Comparison of ENCODE assay signal across 8 cellular contexts in the genomic region with DNA sequence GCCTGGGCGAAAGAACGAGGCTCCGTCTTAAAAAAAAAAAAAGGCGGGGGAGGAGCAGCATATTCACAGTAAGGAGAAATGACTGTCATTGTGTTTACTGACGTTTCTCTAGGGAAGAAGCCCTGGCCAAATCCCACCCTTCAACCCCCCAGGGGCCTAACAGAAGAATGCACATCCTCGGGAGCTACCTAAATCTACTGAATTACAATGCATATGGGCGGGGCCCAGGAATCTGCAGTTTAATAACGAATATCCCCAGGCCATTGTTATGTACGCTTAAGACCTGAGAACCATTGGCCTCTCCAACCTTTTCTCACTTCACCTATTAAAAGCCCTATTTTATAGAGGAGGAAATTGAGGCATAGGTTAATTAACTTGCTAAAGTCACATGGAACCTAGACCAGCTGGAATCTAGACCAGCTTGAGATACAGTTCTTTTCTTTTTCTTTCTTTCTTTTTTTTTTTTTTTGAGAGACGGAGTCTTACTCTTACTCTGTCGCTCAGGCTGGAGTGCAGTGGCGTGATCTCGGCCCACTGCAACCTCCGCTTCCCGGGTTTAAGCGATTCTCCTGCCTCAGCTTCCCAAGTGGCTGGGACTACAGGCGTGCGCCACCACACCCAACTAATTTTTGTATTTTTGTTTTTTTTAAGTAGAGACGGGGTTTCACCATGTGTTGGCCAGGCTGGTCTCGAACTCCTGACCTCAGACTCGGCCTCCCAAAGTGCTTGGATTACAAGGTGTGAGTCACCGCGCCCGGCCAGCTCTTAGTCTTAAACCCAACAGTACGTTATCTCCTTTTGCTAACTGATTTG. TPM values are rescaled to one million over a fixed set of nuclear protein-coding genes. Genes with fewer than 3 reads are reported as not detected.
DNase-seq lines count a peak whose midpoint lies in the region; ATAC-seq and TF ChIP-seq lines count a peak whose summit lies in the region.

No MANE protein-coding gene starts in this region.

- H3K4me1 Mint-ChIP-seq in natural killer cell, result peaks cover 20 to 22% of the 10 kb centered on the region in 2 donors

- intact Hi-C loops in natural killer cell (cut with micrococcal nuclease), result loop anchor here (1.0 kb wide), 1 partner anchor 119 kb away; no protein-coding TSS in a partner anchor

- peak overlapping the region; percentile 85 to 98 for H3K27ac Mint-ChIP-seq in natural killer cell

- H3K4me3 ChIP-seq in ACC112 (ENCODE audit: low read depth, low read length), result peak overlapping the region; percentile 98
- H3K4me3 ChIP-seq in Jurkat, Clone E6-1 (ENCODE audit: low read length), result peak overlapping the region; percentile 94

- H2AFZ ChIP-seq in ACC112 (ENCODE audit: low read length, unreplicated experiment), result peak overlapping the region; percentile 93

- no peaks in the 10 kb centered on the region for H3K36me3 Mint-ChIP-seq in natural killer cell

- H3K4me3 Mint-ChIP-seq in natural killer cell, result peak overlapping the region; percentile 95

- H3K36me3 ChIP-seq in ACC112 (ENCODE audit: insufficient read depth, low read length), result peaks cover 22% of the 10 kb centered on the region

- no peak for DNase-seq in Jurkat, Clone E6-1 (ENCODE audit: low read depth, low spot score)
- DNase-seq in caudate nucleus (lab: John Stamatoyannopoulos, UW) (peak in 1 of 61 donors; percentile 38), natural killer cell (no peak), OCI-M1 (lab: John Stamatoyannopoulos, UW) (no peak), COLO668 (lab: John Stamatoyannopoulos, UW; ENCODE audit: unreplicated experiment) (no peak), foreskin melanocyte (no peak)

- peaks cover 7% of the 10 kb centered on the region for H3K4me1 ChIP-seq in ACC112 (ENCODE audit: control insufficient read depth, insufficient read depth, low read length, unreplicated experiment)

- H3K79me2 ChIP-seq in ACC112 (ENCODE audit: control insufficient read depth, insufficient read depth, low read length, unreplicated experiment), result peaks cover 42% of the 10 kb centered on the region

- H3K27me3 Mint-ChIP-seq in natural killer cell (ENCODE audit: low read depth in 2 of 2), result peaks cover 0 to 3% of the 10 kb centered on the region in 2 donors

- H3K9me3 Mint-ChIP-seq in natural killer cell, result no peaks in the 10 kb centered on the region

- H3K27ac ChIP-seq in ACC112 (ENCODE audit: low read depth, low read length) (peak overlapping the region; percentile 80; the same call in 1 of the 2 replicates), caudate nucleus (ENCODE audit: low read depth, low read length) (peak overlapping the region; percentile 93)

- H3K27me3 ChIP-seq in ACC112 (ENCODE audit: insufficient read depth, low read length), result no peaks in the 10 kb centered on the region

- TF ChIP-seq CTCF in natural killer cell (IDR thresholded peaks at IDR 0.05), result no peak

- no peak for ATAC-seq in natural killer cell
- no peak for ATAC-seq in HG02884 (IDR thresholded peaks at IDR 0.05; ENCODE audit: unreplicated experiment)

RNA-seq across cellular contexts. Expression of a gene that starts 0.7 kb away (rescaled TPM):
- polyA plus RNA-seq in Jurkat, Clone E6-1 (2012; ENCODE audit: insufficient read depth, insufficient read length), result 20.1 TPM
- 10 to 100 TPM; 37.0 to 52.0 (median 39.3) TPM for total RNA-seq in natural killer cell

RNA-seq across cellular contexts. Expression of a gene that starts 51.6 kb away (rescaled TPM):
- not detected for polyA plus RNA-seq in Jurkat, Clone E6-1 (2012; ENCODE audit: insufficient read depth, insufficient read length)
- under 1 TPM in 1 of 3 donors, not detected in 2; 0.83 TPM for total RNA-seq in natural killer cell
